Comparison of ENCODE assay signal across 8 cellular contexts in genomic region chr1:225655509-225656258, GRCh38. TPM values are rescaled to one million over a fixed set of nuclear protein-coding genes. Genes with fewer than 3 reads are reported as not detected.
A peak's percentile ranks its signal among the peaks of the same experiment; 100 is the strongest.
DNase-seq lines count a peak whose midpoint lies in the region; ATAC-seq and TF ChIP-seq lines count a peak whose summit lies in the region.

No MANE protein-coding gene starts in this region.

- no peak for TF ChIP-seq POLR2A in right lobe of liver (IDR thresholded peaks at IDR 0.05)

- no TSS peak for BruUV-seq in MCF 10A (replicated peaks; lab: Mats Ljungman, UMichigan)

- H2BK5ac ChIP-seq in neuronal stem cell (ENCODE audit: low read length): no peak overlapping the region

- no peak overlapping the region for H3K14ac ChIP-seq in neuronal stem cell (ENCODE audit: low read length)

- peak overlapping the region; percentile 94 for H3K27ac Mint-ChIP-seq in MCF 10A (ENCODE audit: low read depth, unreplicated experiment)
- no peak overlapping the region for H3K27ac Mint-ChIP-seq in activated naive CD8-positive, alpha-beta T cell treated with anti-CD3 and anti-CD28 coated beads, Interleukin-2, amount 50 U/mL, for 24 hours
- no peak overlapping the region for H3K27ac Mint-ChIP-seq in CD4-positive, alpha-beta memory T cell

- H3K9me3 Mint-ChIP-seq in MCF 10A (ENCODE audit: unreplicated experiment): no peaks in the 10 kb centered on the region
- no peaks in the 10 kb centered on the region for H3K9me3 Mint-ChIP-seq in activated naive CD8-positive, alpha-beta T cell treated with anti-CD3 and anti-CD28 coated beads, Interleukin-2, amount 50 U/mL, for 24 hours
- H3K9me3 Mint-ChIP-seq in CD4-positive, alpha-beta memory T cell: no peaks in the 10 kb centered on the region

- H3K4me3 ChIP-seq in right lobe of liver (no peak overlapping the region), urinary bladder (ENCODE audit: low read depth, low read length) (no peak overlapping the region), neuronal stem cell (ENCODE audit: low read length in 2 of 2) (no peak overlapping the region)
- no peak overlapping the region for H3K4me3 ChIP-seq in CD4-positive, alpha-beta memory T cell (ENCODE audit: low read length in 2 of 2)

- H3K27me3 ChIP-seq in right lobe of liver (no peaks in the 10 kb centered on the region), neuronal stem cell (ENCODE audit: control insufficient read depth in 3 of 3, insufficient read depth in 3 of 3, low read depth in 1 of 3, low read length in 3 of 3) (no peaks in the 10 kb centered on the region)
- peaks cover 11% of the 10 kb centered on the region for H3K27me3 ChIP-seq in CD4-positive, alpha-beta memory T cell (ENCODE audit: insufficient read depth, low read length)

- no peak overlapping the region for H4K91ac ChIP-seq in neuronal stem cell (ENCODE audit: low read depth, low read length, poor library complexity)

- H3K4me2 ChIP-seq in neuronal stem cell (ENCODE audit: insufficient read depth, low read length, poor library complexity, severe bottlenecking): no peak overlapping the region

- H3K18ac ChIP-seq in neuronal stem cell (ENCODE audit: low read length): no peak overlapping the region

- H3K79me1 ChIP-seq in neuronal stem cell (ENCODE audit: low read depth, low read length): no peaks in the 10 kb centered on the region

- POLR2A ChIA-PET in MCF 10A (lab: Yijun Ruan, JAX): interaction anchor here (0.6 to 10.7 kb wide), 72 partner anchors 9 to 1229 kb away, joined by 3 to 243 read pairs (median 4); partner anchors contain the start of genes EPHX1, H3-3A, PYCR2 and SRP9
- POLR2A ChIA-PET in CD4-positive, alpha-beta memory T cell (lab: Charles Lee; ENCODE audit: partially characterized antibody): interaction anchor here (1.1 kb wide), 1 partner anchor 122 kb away, joined by 4 read pairs; the partner anchor contains the start of gene SRP9

- peak; percentile 23 for TF ChIP-seq CTCF in MCF 10A (IDR thresholded peaks at IDR 0.05; ENCODE audit: unreplicated experiment)
- peak in 2 of 4 donors; percentile 12 to 23 for TF ChIP-seq CTCF in right lobe of liver (IDR thresholded peaks at IDR 0.05)

- H2BK12ac ChIP-seq in neuronal stem cell (ENCODE audit: low read length): no peak overlapping the region

- H3K4me1 Mint-ChIP-seq in MCF 10A (ENCODE audit: insufficient read depth, unreplicated experiment): peaks cover 46% of the 10 kb centered on the region
- H3K4me1 Mint-ChIP-seq in activated naive CD8-positive, alpha-beta T cell treated with anti-CD3 and anti-CD28 coated beads, Interleukin-2, amount 50 U/mL, for 24 hours: peaks cover 19% of the 10 kb centered on the region
- H3K4me1 Mint-ChIP-seq in CD4-positive, alpha-beta memory T cell: peaks cover 9 to 21% (median 14%) of the 10 kb centered on the region in 4 donors

- H3K23ac ChIP-seq in neuronal stem cell (ENCODE audit: low read depth, low read length, poor library complexity): no peak overlapping the region

- H3K4me3 Mint-ChIP-seq in MCF 10A (ENCODE audit: unreplicated experiment): peak overlapping the region; percentile 8
- no peak overlapping the region for H3K4me3 Mint-ChIP-seq in activated naive CD8-positive, alpha-beta T cell treated with anti-CD3 and anti-CD28 coated beads, Interleukin-2, amount 50 U/mL, for 24 hours
- peak overlapping the region in 1 of 8 donors; percentile 57 for H3K4me3 Mint-ChIP-seq in CD4-positive, alpha-beta memory T cell

- no peak overlapping the region for H2BK15ac ChIP-seq in neuronal stem cell (ENCODE audit: low read length)

- H2BK120ac ChIP-seq in neuronal stem cell (ENCODE audit: low read depth, low read length): no peak overlapping the region

- peaks cover 15% of the 10 kb centered on the region for H3K36me3 Mint-ChIP-seq in MCF 10A (ENCODE audit: insufficient read depth, unreplicated experiment)
- no peaks in the 10 kb centered on the region for H3K36me3 Mint-ChIP-seq in activated naive CD8-positive, alpha-beta T cell treated with anti-CD3 and anti-CD28 coated beads, Interleukin-2, amount 50 U/mL, for 24 hours (ENCODE audit: low read depth)
- peaks cover 0 to 2% of the 10 kb centered on the region in 2 donors for H3K36me3 Mint-ChIP-seq in CD4-positive, alpha-beta memory T cell

- no peak overlapping the region for H3K9ac ChIP-seq in neuronal stem cell (ENCODE audit: low read depth, low read length, poor library complexity)

- H3K36me3 ChIP-seq in right lobe of liver: no peaks in the 10 kb centered on the region
- no peaks in the 10 kb centered on the region for H3K36me3 ChIP-seq in urinary bladder (ENCODE audit: insufficient read depth)
- no peaks in the 10 kb centered on the region for H3K36me3 ChIP-seq in neuronal stem cell (replicated peaks in 1 of 2; ENCODE audit: control insufficient read depth in 2 of 2, insufficient read depth in 2 of 2, low read length in 2 of 2)
- H3K36me3 ChIP-seq in CD4-positive, alpha-beta memory T cell (ENCODE audit: insufficient read depth, low read length): no peaks in the 10 kb centered on the region

- intact Hi-C loops in MCF 10A (cut with micrococcal nuclease) (loop anchor here (1.0 to 5.0 kb wide), 7 partner anchors 47 to 407 kb away; partner anchors contain the start of gene H3-3A), right lobe of liver (cut with DNase I) (loop anchor here in 1 of 2 donors (10.0 kb wide), 1 partner anchor 181 kb away; no protein-coding TSS in a partner anchor)
- intact Hi-C loops in CD4-positive, alpha-beta memory T cell (cut with micrococcal nuclease): no loop called here

- 75% methylated on average over 4 of the region's 4 CpGs for WGBS in right lobe of liver (ENCODE audit: insufficient coverage, low coverage, low lambda C conversion rate, missing lambda C conversion rate)
- WGBS in urinary bladder: 30% methylated on average over 4 of the region's 4 CpGs
- no CpG with 5 or more reads among the region's 4 CpGs for WGBS in neuronal stem cell (ENCODE audit: extremely low coverage in 2 of 2, insufficient read length in 2 of 2, insufficient replicate concordance in 1 of 2), 2 donors

- H4K8ac ChIP-seq in neuronal stem cell (ENCODE audit: low read depth, low read length): no peak overlapping the region

- DNase-seq in DMS 273 (lab: John Stamatoyannopoulos, UW; ENCODE audit: unreplicated experiment): peak; percentile 72
- DNase-seq in M059J (ENCODE audit: low read depth): peak; percentile 97
- peak; percentile 99 for DNase-seq in MCF 10A (ENCODE audit: unreplicated experiment)
- peak in 2 of 3 donors; percentile 53 to 67 for DNase-seq in right lobe of liver
- no peak for DNase-seq in neuronal stem cell (ENCODE audit: low spot score)
- no peak for DNase-seq in activated naive CD8-positive, alpha-beta T cell treated with anti-CD3 and anti-CD28 coated beads, Interleukin-2, amount 50 U/mL, for 24 hours
- DNase-seq in CD4-positive, alpha-beta memory T cell: no peak

- no peak overlapping the region for H3K4ac ChIP-seq in neuronal stem cell (ENCODE audit: low read length)

- peak in 1 of 4 donors; percentile 5 for ATAC-seq in right lobe of liver
- ATAC-seq in activated naive CD8-positive, alpha-beta T cell treated with anti-CD3 and anti-CD28 coated beads, Interleukin-2, amount 50 U/mL, for 24 hours: no peak

- H3K9me3 ChIP-seq in right lobe of liver: no peaks in the 10 kb centered on the region
- H3K9me3 ChIP-seq in neuronal stem cell (replicated peaks in 1 of 2; ENCODE audit: control insufficient read depth in 2 of 2, insufficient read depth in 1 of 2, low read depth in 1 of 2, low read length in 2 of 2): no peaks in the 10 kb centered on the region
- no peaks in the 10 kb centered on the region for H3K9me3 ChIP-seq in CD4-positive, alpha-beta memory T cell (ENCODE audit: control insufficient read depth in 1 of 2, low read length in 2 of 2)

- no peak overlapping the region for H2AFZ ChIP-seq in neuronal stem cell (ENCODE audit: low read length)

- H2AK5ac ChIP-seq in neuronal stem cell (ENCODE audit: low read depth, low read length): no peak overlapping the region

- H3K4me1 ChIP-seq in right lobe of liver (no peaks in the 10 kb centered on the region), urinary bladder (ENCODE audit: insufficient read depth) (no peaks in the 10 kb centered on the region), neuronal stem cell (ENCODE audit: control insufficient read depth in 2 of 2, insufficient read depth in 1 of 2, low read depth in 1 of 2, low read length in 2 of 2) (peaks cover 0 to 2% of the 10 kb centered on the region in 2 donors)
- H3K4me1 ChIP-seq in CD4-positive, alpha-beta memory T cell (ENCODE audit: insufficient read depth, low read length): peaks cover 16% of the 10 kb centered on the region

- CTCF ChIA-PET in MCF 10A (lab: Yijun Ruan, JAX): interaction anchor here (0.6 to 7.8 kb wide), 34 partner anchors 11 to 427 kb away, joined by 3 to 68 read pairs (median 4); partner anchors contain the start of gene SRP9
- CTCF ChIA-PET in CD4-positive, alpha-beta memory T cell (lab: Charles Lee; ENCODE audit: partially characterized antibody): interaction anchor here (1.4 kb wide), 1 partner anchor 256 kb away, joined by 3 read pairs; no protein-coding TSS in a partner anchor

- H3K27ac ChIP-seq in right lobe of liver (no peak overlapping the region), urinary bladder (ENCODE audit: low read depth) (peak overlapping the region; percentile 32), neuronal stem cell (replicated peaks; ENCODE audit: low read length) (no peak overlapping the region)
- no peak overlapping the region for H3K27ac ChIP-seq in CD4-positive, alpha-beta memory T cell (ENCODE audit: low read depth, low read length)

- H3K27me3 Mint-ChIP-seq in MCF 10A (ENCODE audit: insufficient read depth, unreplicated experiment): no peaks in the 10 kb centered on the region
- peaks cover 28% of the 10 kb centered on the region for H3K27me3 Mint-ChIP-seq in activated naive CD8-positive, alpha-beta T cell treated with anti-CD3 and anti-CD28 coated beads, Interleukin-2, amount 50 U/mL, for 24 hours
- peaks cover 0 to 5% of the 10 kb centered on the region in 2 donors for H3K27me3 Mint-ChIP-seq in CD4-positive, alpha-beta memory T cell

RNA-seq across cellular contexts. Expression of gene ENAH, which starts 2.8 kb away (rescaled TPM):
- total RNA-seq in M059J (2014; rRNA removed; shearing (Covaris generic)): 69.5 and 71.7 TPM in 2 replicates
- total RNA-seq in MCF 10A (2022) (346 and 420 TPM in 2 replicates), right lobe of liver (10 to 100 TPM in 5 of 6 experiments, 1 to 10 TPM in 1; 9.0 to 33.2 (median 20.8) TPM), urinary bladder (229 TPM)
- 58.9 TPM for polyA plus RNA-seq in urinary bladder
- 187 TPM for polyA plus RNA-seq in neuronal stem cell (2013, experiment 1 of 2)
- 187 TPM for polyA plus RNA-seq in neuronal stem cell (2013, experiment 2 of 2)
- total RNA-seq in CD4-positive, alpha-beta memory T cell: under 1 TPM in 1 of 2 experiments, not detected in 1; 0.26 TPM
- not detected for polyA plus RNA-seq in CD4-positive, alpha-beta memory T cell

Comparison
In these comparisons a context has a peak if more than half of its experiments do, and no peak if none do; other contexts are left out.
1. DNase-seq: peak in DMS 273 (single experiment), M059J (single experiment), MCF 10A (single experiment) and right lobe of liver (2 of 3); none in neuronal stem cell (single experiment), activated naive CD8-positive, alpha-beta T cell treated with anti-CD3 and anti-CD28 coated beads, Interleukin-2, amount 50 U/mL, for 24 hours (single experiment) and CD4-positive, alpha-beta memory T cell (0 of 5).
2. RNA of gene ENAH, which starts 2.8 kb away (total RNA-seq): 346 to 420 TPM in MCF 10A, 229 TPM in urinary bladder (single experiment), 69.5 to 71.7 TPM in M059J and 9.0 to 33.2 TPM in right lobe of liver; 0.26 TPM in CD4-positive, alpha-beta memory T cell; every median in the first group is over 4 times any median in the second.